Comparison of ENCODE assay signal across 16 cellular contexts in the genomic region with DNA sequence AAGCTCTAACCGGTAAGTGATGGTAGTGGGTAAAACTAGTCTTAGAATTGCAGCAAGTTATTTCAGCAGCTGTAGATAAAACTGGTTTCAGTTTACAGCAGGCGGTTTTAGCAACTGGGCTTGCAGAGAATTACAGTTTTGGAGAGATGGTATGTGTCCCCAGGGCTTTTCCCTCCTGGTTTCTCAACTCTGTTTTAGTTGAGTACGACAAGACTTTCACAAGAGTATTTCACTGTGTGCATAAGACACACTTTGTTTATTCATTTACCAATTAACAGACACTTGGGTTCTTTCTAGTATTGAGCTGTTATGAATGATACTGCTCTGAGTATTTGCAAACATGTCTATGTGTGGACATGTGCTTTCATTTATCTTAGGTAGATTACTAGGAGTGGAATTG.
DNase-seq lines count a peak whose midpoint lies in the region; ATAC-seq and TF ChIP-seq lines count a peak whose summit lies in the region.
"Had no signal": no experiment of that assay in that cellular context is flagged by ENCODE, and none has a peak within 500 bp of the region (broad histone marks: within the 10 kb centered on the region; RNA-seq: fewer than 3 reads in every experiment).

No MANE protein-coding gene starts in this region.

- in situ Hi-C loops in SK-MEL-5 (cut with HindIII; ENCODE audit: low pct_unique_long_range_greater_than_20kb, low sequenced_read_pairs) = no loop called here

- H3K4me3 ChIP-seq in fibroblast of the aortic adventitia (ENCODE audit: low read depth, low read length) = no peak overlapping the region

- no peak for ATAC-seq in GM18511 (IDR thresholded peaks at IDR 0.05; ENCODE audit: unreplicated experiment)

- no peak for TF ChIP-seq CTCF in fibroblast of the aortic adventitia (IDR thresholded peaks at IDR 0.05; ENCODE audit: insufficient read depth, low read length)

- DNase-seq in SIG-M5 treated with dmso at 0.1 percent for 504 hours (lab: John Stamatoyannopoulos, UW; ENCODE audit: unreplicated experiment) (peak; percentile 7), SIG-M5 (lab: John Stamatoyannopoulos, UW) (no peak), SK-MEL-5 (ENCODE audit: low read depth, low spot score) (peak; percentile 53), fibroblast of the aortic adventitia (ENCODE audit: low read depth) (peak; percentile 83), stromal cell of bone marrow (ENCODE audit: low read depth) (peak; percentile 86), NCI-H2107 (lab: John Stamatoyannopoulos, UW) (no peak)
- DNase-seq in stimulated activated CD4-positive, alpha-beta T cell treated with anti-CD3 and anti-CD28 coated beads, Interleukin-2, amount 100 ng/mL, for 24 hours = no peak
- DNase-seq: activated CD4-positive, alpha-beta T cell treated with anti-CD3 and anti-CD28 coated beads, Interleukin-2, amount 10 ng/mL, durations not matched to agents 7 days and 5 days; activated T-cell treated with anti-CD3 and anti-CD28 coated beads, Interleukin-2, amount 50 U/mL, for 1 hour; cerebellar nuclear complex; left cardiac atrium; NCI-H1105; NCI-H2227 treated with DMSO at 0.1 percent for 48 hours; Right ventricle myocardium superior; stimulated activated CD4-positive, alpha-beta T cell treated with anti-CD3 and anti-CD28 coated beads, Interleukin-15, amount 100 ng/mL, for 24 hours had no signal

Comparison
In these comparisons a context has a peak if more than half of its experiments do, and no peak if none do; other contexts are left out.
1. DNase-seq: peak in SIG-M5 treated with dmso at 0.1 percent for 504 hours (single experiment), SK-MEL-5 (single experiment), fibroblast of the aortic adventitia (single experiment) and stromal cell of bone marrow (single experiment); none in SIG-M5 (single experiment), stimulated activated CD4-positive, alpha-beta T cell treated with anti-CD3 and anti-CD28 coated beads, Interleukin-2, amount 100 ng/mL, for 24 hours (0 of 2) and NCI-H2107 (single experiment).